Comparison of ENCODE assay signal across 1 cellular context in the genomic region with DNA sequence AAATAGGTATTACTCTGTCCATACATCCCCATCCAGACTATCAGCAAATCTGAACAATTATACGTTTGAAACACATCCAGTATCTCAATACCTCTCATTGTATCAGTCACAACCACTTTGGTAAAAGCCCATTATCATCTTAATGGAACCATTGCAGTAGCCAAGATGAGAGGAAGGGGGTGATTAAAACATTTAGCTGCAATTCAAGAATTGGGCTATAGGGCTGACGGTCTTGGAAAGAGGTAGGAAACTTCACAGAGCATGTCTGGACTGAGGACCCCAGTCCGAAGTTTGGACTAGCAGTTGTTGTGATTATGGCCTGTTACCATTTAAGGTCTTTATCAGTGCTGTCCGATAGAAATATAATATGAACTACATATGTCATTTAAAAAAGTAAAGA.
TF ChIP-seq lines count a peak whose summit lies in the region.

No MANE protein-coding gene starts in this region.

TF ChIP-seq in WTC11, 78 proteins besides CTCF, POLR2A, EP300 and RAD21 (continued from another document):
- TF ChIP-seq, protein P1, sequence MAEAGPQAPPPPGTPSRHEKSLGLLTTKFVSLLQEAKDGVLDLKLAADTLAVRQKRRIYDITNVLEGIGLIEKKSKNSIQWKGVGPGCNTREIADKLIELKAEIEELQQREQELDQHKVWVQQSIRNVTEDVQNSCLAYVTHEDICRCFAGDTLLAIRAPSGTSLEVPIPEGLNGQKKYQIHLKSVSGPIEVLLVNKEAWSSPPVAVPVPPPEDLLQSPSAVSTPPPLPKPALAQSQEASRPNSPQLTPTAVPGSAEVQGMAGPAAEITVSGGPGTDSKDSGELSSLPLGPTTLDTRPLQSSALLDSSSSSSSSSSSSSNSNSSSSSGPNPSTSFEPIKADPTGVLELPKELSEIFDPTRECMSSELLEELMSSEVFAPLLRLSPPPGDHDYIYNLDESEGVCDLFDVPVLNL (CRISPR knock-in tag; IDR thresholded peaks at IDR 0.05; ENCODE audit: borderline replicate concordance, low read depth), result no peak
- no peak for TF ChIP-seq RORB (CRISPR knock-in tag; IDR thresholded peaks at IDR 0.05)
- no peak for TF ChIP-seq CBFB (CRISPR knock-in tag; IDR thresholded peaks at IDR 0.05; ENCODE audit: low read depth)
- TF ChIP-seq EMX1 (CRISPR knock-in tag; IDR thresholded peaks at IDR 0.05), result no peak
- TF ChIP-seq, protein P2, sequence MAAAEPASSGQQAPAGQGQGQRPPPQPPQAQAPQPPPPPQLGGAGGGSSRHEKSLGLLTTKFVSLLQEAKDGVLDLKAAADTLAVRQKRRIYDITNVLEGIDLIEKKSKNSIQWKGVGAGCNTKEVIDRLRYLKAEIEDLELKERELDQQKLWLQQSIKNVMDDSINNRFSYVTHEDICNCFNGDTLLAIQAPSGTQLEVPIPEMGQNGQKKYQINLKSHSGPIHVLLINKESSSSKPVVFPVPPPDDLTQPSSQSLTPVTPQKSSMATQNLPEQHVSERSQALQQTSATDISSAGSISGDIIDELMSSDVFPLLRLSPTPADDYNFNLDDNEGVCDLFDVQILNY (CRISPR knock-in tag; IDR thresholded peaks at IDR 0.05), result no peak
- no peak for TF ChIP-seq GABPB1 (CRISPR knock-in tag; IDR thresholded peaks at IDR 0.05)
- TF ChIP-seq, protein P3, sequence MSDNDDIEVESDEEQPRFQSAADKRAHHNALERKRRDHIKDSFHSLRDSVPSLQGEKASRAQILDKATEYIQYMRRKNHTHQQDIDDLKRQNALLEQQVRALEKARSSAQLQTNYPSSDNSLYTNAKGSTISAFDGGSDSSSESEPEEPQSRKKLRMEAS (CRISPR knock-in tag; IDR thresholded peaks at IDR 0.05), result no peak
- TF ChIP-seq SMAD4 (CRISPR knock-in tag; IDR thresholded peaks at IDR 0.05), result no peak
- TF ChIP-seq, protein P4, sequence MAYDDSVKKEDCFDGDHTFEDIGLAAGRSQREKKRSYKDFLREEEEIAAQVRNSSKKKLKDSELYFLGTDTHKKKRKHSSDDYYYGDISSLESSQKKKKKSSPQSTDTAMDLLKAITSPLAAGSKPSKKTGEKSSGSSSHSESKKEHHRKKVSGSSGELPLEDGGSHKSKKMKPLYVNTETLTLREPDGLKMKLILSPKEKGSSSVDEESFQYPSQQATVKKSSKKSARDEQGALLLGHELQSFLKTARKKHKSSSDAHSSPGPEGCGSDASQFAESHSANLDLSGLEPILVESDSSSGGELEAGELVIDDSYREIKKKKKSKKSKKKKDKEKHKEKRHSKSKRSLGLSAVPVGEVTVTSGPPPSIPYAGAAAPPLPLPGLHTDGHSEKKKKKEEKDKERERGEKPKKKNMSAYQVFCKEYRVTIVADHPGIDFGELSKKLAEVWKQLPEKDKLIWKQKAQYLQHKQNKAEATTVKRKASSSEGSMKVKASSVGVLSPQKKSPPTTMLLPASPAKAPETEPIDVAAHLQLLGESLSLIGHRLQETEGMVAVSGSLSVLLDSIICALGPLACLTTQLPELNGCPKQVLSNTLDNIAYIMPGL (CRISPR knock-in tag; IDR thresholded peaks at IDR 0.05), result no peak
- no peak for TF ChIP-seq JUN (CRISPR knock-in tag; IDR thresholded peaks at IDR 0.05)
- TF ChIP-seq TEAD1 (CRISPR knock-in tag; IDR thresholded peaks at IDR 0.05), result no peak
- no peak for TF ChIP-seq ZNF423 (CRISPR knock-in tag; IDR thresholded peaks at IDR 0.05)
- TF ChIP-seq, protein P5, sequence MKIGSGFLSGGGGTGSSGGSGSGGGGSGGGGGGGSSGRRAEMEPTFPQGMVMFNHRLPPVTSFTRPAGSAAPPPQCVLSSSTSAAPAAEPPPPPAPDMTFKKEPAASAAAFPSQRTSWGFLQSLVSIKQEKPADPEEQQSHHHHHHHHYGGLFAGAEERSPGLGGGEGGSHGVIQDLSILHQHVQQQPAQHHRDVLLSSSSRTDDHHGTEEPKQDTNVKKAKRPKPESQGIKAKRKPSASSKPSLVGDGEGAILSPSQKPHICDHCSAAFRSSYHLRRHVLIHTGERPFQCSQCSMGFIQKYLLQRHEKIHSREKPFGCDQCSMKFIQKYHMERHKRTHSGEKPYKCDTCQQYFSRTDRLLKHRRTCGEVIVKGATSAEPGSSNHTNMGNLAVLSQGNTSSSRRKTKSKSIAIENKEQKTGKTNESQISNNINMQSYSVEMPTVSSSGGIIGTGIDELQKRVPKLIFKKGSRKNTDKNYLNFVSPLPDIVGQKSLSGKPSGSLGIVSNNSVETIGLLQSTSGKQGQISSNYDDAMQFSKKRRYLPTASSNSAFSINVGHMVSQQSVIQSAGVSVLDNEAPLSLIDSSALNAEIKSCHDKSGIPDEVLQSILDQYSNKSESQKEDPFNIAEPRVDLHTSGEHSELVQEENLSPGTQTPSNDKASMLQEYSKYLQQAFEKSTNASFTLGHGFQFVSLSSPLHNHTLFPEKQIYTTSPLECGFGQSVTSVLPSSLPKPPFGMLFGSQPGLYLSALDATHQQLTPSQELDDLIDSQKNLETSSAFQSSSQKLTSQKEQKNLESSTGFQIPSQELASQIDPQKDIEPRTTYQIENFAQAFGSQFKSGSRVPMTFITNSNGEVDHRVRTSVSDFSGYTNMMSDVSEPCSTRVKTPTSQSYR (CRISPR knock-in tag; IDR thresholded peaks at IDR 0.05), result no peak
- TF ChIP-seq NR3C1 (CRISPR knock-in tag; conservative IDR thresholded peaks at IDR 0.05; ENCODE audit: low read depth), result no peak
- TF ChIP-seq, protein P6, sequence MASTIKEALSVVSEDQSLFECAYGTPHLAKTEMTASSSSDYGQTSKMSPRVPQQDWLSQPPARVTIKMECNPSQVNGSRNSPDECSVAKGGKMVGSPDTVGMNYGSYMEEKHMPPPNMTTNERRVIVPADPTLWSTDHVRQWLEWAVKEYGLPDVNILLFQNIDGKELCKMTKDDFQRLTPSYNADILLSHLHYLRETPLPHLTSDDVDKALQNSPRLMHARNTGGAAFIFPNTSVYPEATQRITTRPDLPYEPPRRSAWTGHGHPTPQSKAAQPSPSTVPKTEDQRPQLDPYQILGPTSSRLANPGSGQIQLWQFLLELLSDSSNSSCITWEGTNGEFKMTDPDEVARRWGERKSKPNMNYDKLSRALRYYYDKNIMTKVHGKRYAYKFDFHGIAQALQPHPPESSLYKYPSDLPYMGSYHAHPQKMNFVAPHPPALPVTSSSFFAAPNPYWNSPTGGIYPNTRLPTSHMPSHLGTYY (CRISPR knock-in tag; IDR thresholded peaks at IDR 0.05), result no peak
- TF ChIP-seq ZNF121 (CRISPR knock-in tag; IDR thresholded peaks at IDR 0.05), result no peak
TF ChIP-seq in WTC11: peak in this region for 0.
